Comparison of ENCODE assay signal across 10 cellular contexts in the genomic region with DNA sequence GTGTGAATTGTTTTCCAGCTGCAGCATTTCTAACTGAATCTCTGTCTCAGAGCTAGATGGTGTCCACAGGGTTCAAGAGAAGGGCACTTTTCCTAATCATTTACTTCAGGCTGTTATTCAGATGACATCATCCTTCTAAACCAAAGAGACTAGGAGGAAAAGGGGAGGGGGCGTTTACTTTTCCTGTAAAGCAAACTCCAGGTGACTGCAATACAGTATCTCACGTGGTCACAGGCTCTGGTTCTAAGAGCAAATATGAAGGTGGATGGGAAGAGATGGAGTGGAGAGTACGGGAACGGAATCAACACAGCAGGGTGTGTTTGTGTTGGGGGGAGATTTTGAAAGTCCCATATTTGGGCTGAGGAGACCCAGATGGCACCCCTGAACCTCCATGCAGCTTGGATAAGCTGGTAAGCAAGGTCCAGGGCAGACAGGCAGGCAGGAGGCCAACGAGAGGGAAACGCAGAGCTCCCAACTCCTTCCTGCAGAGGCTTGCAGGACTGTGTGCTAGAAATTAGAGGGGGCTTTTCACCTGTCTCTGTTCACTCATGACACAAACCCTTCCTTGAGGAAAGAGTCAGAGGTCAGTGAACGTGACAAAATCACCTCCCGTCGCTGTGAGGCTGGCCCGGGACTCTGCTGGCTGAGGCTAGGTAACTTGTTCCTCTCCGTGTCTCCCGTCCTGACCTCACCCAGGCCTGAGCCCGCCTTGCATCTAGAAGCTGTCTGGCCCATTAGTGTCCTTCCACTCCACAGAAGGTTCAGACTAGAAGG.
A peak's percentile ranks its signal among the peaks of the same experiment; 100 is the strongest.
DNase-seq lines count a peak whose midpoint lies in the region; ATAC-seq and TF ChIP-seq lines count a peak whose summit lies in the region.
"Had no signal": no experiment of that assay in that cellular context is flagged by ENCODE, and none has a peak within 500 bp of the region (broad histone marks: within the 10 kb centered on the region; RNA-seq: fewer than 3 reads in every experiment).

No MANE protein-coding gene starts in this region.

- H3K4ac ChIP-seq in mesenchymal stem cell (ENCODE audit: low read depth in 1 of 2, low read length in 2 of 2), result no peak overlapping the region

- peak overlapping the region; percentile 29 for H2BK120ac ChIP-seq in mesenchymal stem cell (ENCODE audit: low read depth, low read length)

- H2BK5ac ChIP-seq in mesenchymal stem cell (ENCODE audit: low read depth, low read length, poor library complexity, severe bottlenecking), result no peak overlapping the region

- no peaks in the 10 kb centered on the region for H3K79me2 ChIP-seq in Karpas-422 (ENCODE audit: low read length)

- TF ChIP-seq EP300 in gastroesophageal sphincter (IDR thresholded peaks at IDR 0.05), result no peak

- no peak overlapping the region for H2AK5ac ChIP-seq in mesenchymal stem cell (ENCODE audit: low read length, severe bottlenecking)

- TF ChIP-seq CTCF in GM10248 (IDR thresholded peaks at IDR 0.05; ENCODE audit: control extremely low read depth, extremely low read depth, low read depth, missing control alignments), result no peak
- no peak for TF ChIP-seq CTCF in gastroesophageal sphincter (IDR thresholded peaks at IDR 0.05)

- no peak overlapping the region for H4K91ac ChIP-seq in mesenchymal stem cell (ENCODE audit: low read length)

- H3K9me3 ChIP-seq in Karpas-422 (ENCODE audit: low read length) (no peaks in the 10 kb centered on the region), mesenchymal stem cell (ENCODE audit: control insufficient read depth, low read length) (no peaks in the 10 kb centered on the region), gastroesophageal sphincter (peaks cover 0 to 4% (median 0%) of the 10 kb centered on the region in 3 donors)

- CTCF ChIA-PET in GM10248 (lab: Yijun Ruan, JAX), result interaction anchor here (0.8 to 1.4 kb wide), 3 partner anchors 8 to 40 kb away, joined by 3 to 4 read pairs (median 3); no protein-coding TSS in a partner anchor

- H3K9ac ChIP-seq in Karpas-422 (ENCODE audit: low read length), result no peak overlapping the region
- H3K9ac ChIP-seq in mesenchymal stem cell (ENCODE audit: low read length), result no peak overlapping the region

- no peaks in the 10 kb centered on the region for H3K9me2 ChIP-seq in Karpas-422 (replicated peaks; ENCODE audit: insufficient read depth, low read length)

- H2BK12ac ChIP-seq in mesenchymal stem cell (ENCODE audit: low read length in 2 of 2), result no peak overlapping the region

- no peak for TF ChIP-seq POLR2A in gastroesophageal sphincter (IDR thresholded peaks at IDR 0.05)

- POLR2A ChIA-PET in GM10248 (lab: Yijun Ruan, JAX), result interaction anchor here (0.5 kb wide), 1 partner anchor 387 kb away, joined by 5 read pairs; no protein-coding TSS in a partner anchor

- DNase-seq in DMS79 treated with DMSO at 0.1 percent for 48 hours (lab: John Stamatoyannopoulos, UW), result peak; percentile 76
- DNase-seq in Karpas-422, result no peak
- peak; percentile 91 for DNase-seq in SHP77 treated with DMSO at 0.1 percent for 48 hours (lab: John Stamatoyannopoulos, UW)
- peak; percentile 5 for DNase-seq in mesenchymal stem cell
- no peak for DNase-seq in GM10248 (ENCODE audit: extremely low spot score)
- no peak for DNase-seq in dedifferentiated amniotic fluid mesenchymal stem cell (ENCODE audit: extremely low spot score)
- no peak for DNase-seq in HCEC 1CT
- DNase-seq: anterior cingulate cortex, GF-D8 had no signal

- no peak overlapping the region for H3K14ac ChIP-seq in mesenchymal stem cell (ENCODE audit: low read length in 2 of 2)

- H2AFZ ChIP-seq in Karpas-422 (ENCODE audit: low read length), result peak overlapping the region; percentile 34; the same call in 1 of the 2 replicates
- no peak overlapping the region for H2AFZ ChIP-seq in mesenchymal stem cell (ENCODE audit: low read depth, low read length)

- no peaks in the 10 kb centered on the region for H3K79me1 ChIP-seq in mesenchymal stem cell (replicated peaks; ENCODE audit: low read length, poor library complexity, severe bottlenecking)

- no peaks in the 10 kb centered on the region for H4K20me1 ChIP-seq in Karpas-422 (ENCODE audit: insufficient read depth, low read depth, low read length)

- H3K4me1 ChIP-seq in Karpas-422 (ENCODE audit: low read length) (peaks cover 3% of the 10 kb centered on the region; the same call in 1 of the 2 replicates), mesenchymal stem cell (ENCODE audit: control insufficient read depth, insufficient read depth, low read depth, low read length) (peaks cover 8% of the 10 kb centered on the region), gastroesophageal sphincter (no peaks in the 10 kb centered on the region)

- peak overlapping the region; percentile 18 for H3K4me2 ChIP-seq in Karpas-422 (ENCODE audit: low read depth, low read length, poor library complexity, severe bottlenecking)
- H3K4me2 ChIP-seq in mesenchymal stem cell (ENCODE audit: low read length, poor library complexity, severe bottlenecking), result peak overlapping the region; percentile 2

- 64% methylated on average over 12 of the region's 13 CpGs for WGBS in mesenchymal stem cell
- 71 to 72% methylated on average over 9 to 13 of the region's 13 CpGs for WGBS in gastroesophageal sphincter (ENCODE audit: low coverage in 1 of 2), 2 donors

- no peak overlapping the region for H2BK15ac ChIP-seq in mesenchymal stem cell (ENCODE audit: low read depth, poor library complexity, severe bottlenecking)

- no peak overlapping the region for H3K4me3 ChIP-seq in Karpas-422 (ENCODE audit: low read length)
- H3K4me3 ChIP-seq in mesenchymal stem cell (ENCODE audit: insufficient read depth in 1 of 2, low read depth in 1 of 2, low read length in 2 of 2), result no peak overlapping the region
- H3K4me3 ChIP-seq in gastroesophageal sphincter, result no peak overlapping the region

- no peak overlapping the region for H4K8ac ChIP-seq in mesenchymal stem cell (ENCODE audit: low read length)

- H3K27me3 ChIP-seq in Karpas-422 (ENCODE audit: low read length) (no peaks in the 10 kb centered on the region), mesenchymal stem cell (ENCODE audit: control insufficient read depth in 1 of 2, insufficient read depth in 1 of 2, low read length in 2 of 2) (no peaks in the 10 kb centered on the region), gastroesophageal sphincter (no peaks in the 10 kb centered on the region)

- ATAC-seq in gastroesophageal sphincter, result no peak

- H3K23ac ChIP-seq in mesenchymal stem cell (ENCODE audit: low read length in 2 of 2), result no peak overlapping the region

- no peaks in the 10 kb centered on the region for H3K36me3 ChIP-seq in Karpas-422 (ENCODE audit: insufficient read depth, low read length)
- no peaks in the 10 kb centered on the region for H3K36me3 ChIP-seq in mesenchymal stem cell (ENCODE audit: control insufficient read depth in 1 of 2, insufficient read depth in 2 of 2, low read depth in 1 of 2, low read length in 2 of 2)
- H3K36me3 ChIP-seq in gastroesophageal sphincter, result no peaks in the 10 kb centered on the region

- peak overlapping the region in 1 of 2 experiments; percentile 66 for H3K18ac ChIP-seq in mesenchymal stem cell (ENCODE audit: low read depth in 1 of 2, low read length in 2 of 2)

- H3K27ac ChIP-seq in Karpas-422 (ENCODE audit: low read length) (no peak overlapping the region), mesenchymal stem cell (ENCODE audit: low read length, poor library complexity, severe bottlenecking) (no peak overlapping the region), gastroesophageal sphincter (no peak overlapping the region)

Comparison
In these comparisons a context has a peak if more than half of its experiments do, and no peak if none do; other contexts are left out.
1. DNase-seq: peak in DMS79 treated with DMSO at 0.1 percent for 48 hours (single experiment), SHP77 treated with DMSO at 0.1 percent for 48 hours (single experiment) and mesenchymal stem cell (single experiment); none in Karpas-422 (single experiment), GM10248 (single experiment), dedifferentiated amniotic fluid mesenchymal stem cell (single experiment) and HCEC 1CT (single experiment).